19 cellular contexts compared by ENCODE assay signal in genomic region chr7:112138453-112138852, GRCh38.
DNase-seq lines count a peak whose midpoint lies in the region; ATAC-seq and TF ChIP-seq lines count a peak whose summit lies in the region.
"Had no signal": no experiment of that assay in that cellular context is flagged by ENCODE, and none has a peak within 500 bp of the region (broad histone marks: within the 10 kb centered on the region; RNA-seq: fewer than 3 reads in every experiment).

No MANE protein-coding gene starts in this region.

- H3K27me3 Mint-ChIP-seq in activated CD8-positive, alpha-beta T cell treated with anti-CD3 and anti-CD28 coated beads for 36 hours, result no peaks in the 10 kb centered on the region
- no peaks in the 10 kb centered on the region for H3K27me3 Mint-ChIP-seq in activated CD8-positive, alpha-beta T cell treated with anti-CD3 and anti-CD28 coated beads, Interleukin-2, amount 10 ng/mL, durations not matched to agents 7 days and 5 days (ENCODE audit: low read depth)
- H3K27me3 Mint-ChIP-seq in stimulated activated naive B cell treated with anti-CD40 and anti-IgM and Interleukin-4, amounts not matched to agents 10 μg/mL and 1 μg/mL and 100 μg/mL, for 72 hours, result no peaks in the 10 kb centered on the region
- H3K27me3 Mint-ChIP-seq: CD4-positive, alpha-beta T cell had no signal

- H3K36me3 Mint-ChIP-seq in activated CD8-positive, alpha-beta T cell treated with anti-CD3 and anti-CD28 coated beads for 36 hours (ENCODE audit: low read depth), result no peaks in the 10 kb centered on the region
- H3K36me3 Mint-ChIP-seq in activated CD8-positive, alpha-beta T cell treated with anti-CD3 and anti-CD28 coated beads, Interleukin-2, amount 10 ng/mL, durations not matched to agents 7 days and 5 days (ENCODE audit: low read depth), result no peaks in the 10 kb centered on the region
- no peaks in the 10 kb centered on the region for H3K36me3 Mint-ChIP-seq in stimulated activated naive B cell treated with anti-CD40 and anti-IgM and Interleukin-4, amounts not matched to agents 10 μg/mL and 1 μg/mL and 100 μg/mL, for 72 hours

- no peaks in the 10 kb centered on the region for H3K4me1 Mint-ChIP-seq in activated CD8-positive, alpha-beta T cell treated with anti-CD3 and anti-CD28 coated beads for 36 hours (ENCODE audit: low read depth)
- no peaks in the 10 kb centered on the region for H3K4me1 Mint-ChIP-seq in activated CD8-positive, alpha-beta T cell treated with anti-CD3 and anti-CD28 coated beads, Interleukin-2, amount 10 ng/mL, durations not matched to agents 7 days and 5 days (ENCODE audit: low read depth)
- no peaks in the 10 kb centered on the region for H3K4me1 Mint-ChIP-seq in stimulated activated naive B cell treated with anti-CD40 and anti-IgM and Interleukin-4, amounts not matched to agents 10 μg/mL and 1 μg/mL and 100 μg/mL, for 72 hours

- CTCF ChIA-PET in activated CD8-positive, alpha-beta T cell treated with anti-CD3 and anti-CD28 coated beads for 36 hours (lab: Charles Lee), result no interaction called here
- CTCF ChIA-PET in activated CD8-positive, alpha-beta T cell treated with anti-CD3 and anti-CD28 coated beads, Interleukin-2, amount 10 ng/mL, durations not matched to agents 7 days and 5 days (lab: Charles Lee), result interaction anchor here (0.6 kb wide), 1 partner anchor 577 kb away, joined by 3 read pairs; no protein-coding TSS in a partner anchor

- intact Hi-C loops in activated CD8-positive, alpha-beta T cell treated with anti-CD3 and anti-CD28 coated beads for 36 hours (cut with micrococcal nuclease), result no loop called here

- no peak for DNase-seq in activated CD8-positive, alpha-beta T cell treated with anti-CD3 and anti-CD28 coated beads for 36 hours
- DNase-seq in activated CD8-positive, alpha-beta T cell treated with anti-CD3 and anti-CD28 coated beads, Interleukin-2, amount 10 ng/mL, durations not matched to agents 7 days and 5 days, result no peak
- DNase-seq in NCI-H82 (lab: John Stamatoyannopoulos, UW), result peak; percentile 74
- no peak for DNase-seq in stimulated activated naive B cell treated with anti-CD40 and anti-IgM and Interleukin-4, amounts not matched to agents 10 μg/mL and 1 μg/mL and 100 μg/mL, for 72 hours
- no peak for DNase-seq in GM13976 (ENCODE audit: low spot score)
- no peak for DNase-seq in NCI-H146 treated with DMSO at 0.1 percent for 48 hours (lab: John Stamatoyannopoulos, UW; ENCODE audit: unreplicated experiment)
- no peak for DNase-seq in DMS114 treated with DMSO at 0.1 percent for 48 hours (lab: John Stamatoyannopoulos, UW; ENCODE audit: unreplicated experiment)
- DNase-seq: AML-193; Caco-2; CD4-positive, alpha-beta T cell; DMS153; DMS79; GDM1; GM23248 had no signal

- no peak for TF ChIP-seq CTCF in activated CD8-positive, alpha-beta T cell treated with anti-CD3 and anti-CD28 coated beads for 36 hours (IDR thresholded peaks at IDR 0.05)
- TF ChIP-seq CTCF in VCaP (conservative IDR thresholded peaks at IDR 0.05), result no peak
- TF ChIP-seq CTCF in GM13976 (IDR thresholded peaks at IDR 0.05; ENCODE audit: borderline replicate concordance, control extremely low read depth, extremely low read depth, insufficient read depth, missing control alignments), result no peak

- H3K27ac ChIP-seq in VCaP, result peak overlapping the region; percentile 55; the same call in 1 of the 2 replicates
- H3K27ac ChIP-seq: 22Rv1, A549, C4-2B, GM23248, HL-60 had no signal

- no peak overlapping the region for H3K27ac Mint-ChIP-seq in activated CD8-positive, alpha-beta T cell treated with anti-CD3 and anti-CD28 coated beads for 36 hours
- H3K27ac Mint-ChIP-seq in activated CD8-positive, alpha-beta T cell treated with anti-CD3 and anti-CD28 coated beads, Interleukin-2, amount 10 ng/mL, durations not matched to agents 7 days and 5 days, result no peak overlapping the region
- H3K27ac Mint-ChIP-seq in stimulated activated naive B cell treated with anti-CD40 and anti-IgM and Interleukin-4, amounts not matched to agents 10 μg/mL and 1 μg/mL and 100 μg/mL, for 72 hours, result no peak overlapping the region
- H3K27ac Mint-ChIP-seq: CD4-positive, alpha-beta T cell had no signal

- no peak overlapping the region for H3K4me3 Mint-ChIP-seq in activated CD8-positive, alpha-beta T cell treated with anti-CD3 and anti-CD28 coated beads for 36 hours
- no peak overlapping the region for H3K4me3 Mint-ChIP-seq in activated CD8-positive, alpha-beta T cell treated with anti-CD3 and anti-CD28 coated beads, Interleukin-2, amount 10 ng/mL, durations not matched to agents 7 days and 5 days
- H3K4me3 Mint-ChIP-seq in stimulated activated naive B cell treated with anti-CD40 and anti-IgM and Interleukin-4, amounts not matched to agents 10 μg/mL and 1 μg/mL and 100 μg/mL, for 72 hours, result no peak overlapping the region
- H3K4me3 Mint-ChIP-seq: CD4-positive, alpha-beta T cell had no signal

- ATAC-seq in activated CD8-positive, alpha-beta T cell treated with anti-CD3 and anti-CD28 coated beads for 36 hours, result peak; percentile 53
- ATAC-seq in activated CD8-positive, alpha-beta T cell treated with anti-CD3 and anti-CD28 coated beads, Interleukin-2, amount 10 ng/mL, durations not matched to agents 7 days and 5 days, result no peak
- ATAC-seq in stimulated activated naive B cell treated with anti-CD40 and anti-IgM and Interleukin-4, amounts not matched to agents 10 μg/mL and 1 μg/mL and 100 μg/mL, for 72 hours (replicated peaks), result peak; percentile 46 to 49
- ATAC-seq: A549 had no signal

- POLR2A ChIA-PET in activated CD8-positive, alpha-beta T cell treated with anti-CD3 and anti-CD28 coated beads for 36 hours (lab: Charles Lee), result no interaction called here
- POLR2A ChIA-PET in activated CD8-positive, alpha-beta T cell treated with anti-CD3 and anti-CD28 coated beads, Interleukin-2, amount 10 ng/mL, durations not matched to agents 7 days and 5 days (lab: Charles Lee), result no interaction called here

- in situ Hi-C loops in GM13976 (cut with MboI; ENCODE audit: low sequenced_read_pairs, unreplicated experiment), result no loop called here

- no peaks in the 10 kb centered on the region for H3K9me3 Mint-ChIP-seq in activated CD8-positive, alpha-beta T cell treated with anti-CD3 and anti-CD28 coated beads for 36 hours
- no peaks in the 10 kb centered on the region for H3K9me3 Mint-ChIP-seq in activated CD8-positive, alpha-beta T cell treated with anti-CD3 and anti-CD28 coated beads, Interleukin-2, amount 10 ng/mL, durations not matched to agents 7 days and 5 days (ENCODE audit: insufficient read depth)
- H3K9me3 Mint-ChIP-seq in stimulated activated naive B cell treated with anti-CD40 and anti-IgM and Interleukin-4, amounts not matched to agents 10 μg/mL and 1 μg/mL and 100 μg/mL, for 72 hours, result no peaks in the 10 kb centered on the region
- H3K9me3 Mint-ChIP-seq: CD4-positive, alpha-beta T cell had no signal
